ENCODE assay signal across 27 cellular contexts in the genomic region with DNA sequence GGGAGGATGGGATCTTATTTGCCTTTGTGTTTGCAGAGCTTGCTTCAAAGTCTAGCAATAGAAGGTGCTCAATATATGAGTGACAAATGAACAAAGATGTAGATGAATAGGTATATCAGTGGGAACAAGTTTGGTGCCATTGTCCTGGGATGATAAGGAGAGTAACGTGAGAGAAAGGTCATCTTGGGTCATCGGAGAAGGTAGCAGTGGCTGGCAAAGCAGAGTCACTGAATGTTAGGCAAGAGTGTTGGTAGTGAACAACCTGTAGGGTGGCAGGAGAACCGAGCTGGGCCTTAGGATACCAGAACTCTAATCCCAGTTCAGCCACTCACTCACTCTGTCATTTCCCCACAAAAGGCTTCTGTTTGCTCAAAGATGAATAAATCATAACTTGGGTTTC.
"Had no signal": no experiment of that assay in that cellular context is flagged by ENCODE, and none has a peak within 500 bp of the region (broad histone marks: within the 10 kb centered on the region; RNA-seq: fewer than 3 reads in every experiment).

No MANE protein-coding gene starts in this region.

- H3K27me3 ChIP-seq: colonic mucosa, foreskin keratinocyte, gastrocnemius medialis, gastroesophageal sphincter, heart left ventricle had no signal

- H3K4me3 Mint-ChIP-seq: dendritic cell treated with granulocyte-macrophage colony-stimulating factor and Interleukin-4, amounts not matched to agents 40 ng/mL and 50 ng/mL, for 4 days; effector memory CD8-positive, alpha-beta T cell; endodermal cell had no signal

- H3K27ac Mint-ChIP-seq: dendritic cell treated with granulocyte-macrophage colony-stimulating factor and Interleukin-4, amounts not matched to agents 40 ng/mL and 50 ng/mL, for 4 days; effector memory CD8-positive, alpha-beta T cell; endodermal cell had no signal

- ATAC-seq: effector memory CD8-positive, alpha-beta T cell; esophagus mucosa; foreskin keratinocyte; gastrocnemius medialis; gastroesophageal sphincter; heart left ventricle; heart right ventricle had no signal

- H3K36me3 ChIP-seq: colonic mucosa, esophagus squamous epithelium, gastrocnemius medialis, gastroesophageal sphincter, heart left ventricle, heart right ventricle had no signal

- H3K9me3 ChIP-seq: colonic mucosa, esophagus squamous epithelium, gastrocnemius medialis, gastroesophageal sphincter, heart left ventricle, heart right ventricle had no signal

- FAIRE-seq: colon, endometrium, endothelial cell of umbilical vein, frontal cortex had no signal

- DNase-seq: colonic mucosa; cortex of kidney; dermis blood vessel endothelial cell; dorsolateral prefrontal cortex; effector CD4-positive, alpha-beta T cell; effector CD8-positive, alpha-beta T cell; effector memory CD4-positive, alpha-beta T cell; effector memory CD8-positive, alpha-beta T cell; endodermal cell; esophagus squamous epithelium; foreskin fibroblast; foreskin keratinocyte; foreskin melanocyte; gastrocnemius medialis; glutamatergic neuron; head of caudate nucleus; heart left ventricle; heart right ventricle had no signal

- H3K27ac ChIP-seq: colonic mucosa, coronary artery, dorsolateral prefrontal cortex, epithelial cell of prostate, esophagus squamous epithelium, foreskin keratinocyte, gastrocnemius medialis, gastroesophageal sphincter, heart left ventricle, heart right ventricle had no signal

- H3K4me1 ChIP-seq: colonic mucosa had no signal

- H3K4me3 ChIP-seq: colonic mucosa, coronary artery, dorsolateral prefrontal cortex, esophagus squamous epithelium, gastrocnemius medialis, gastroesophageal sphincter, heart left ventricle, heart right ventricle had no signal

- H3K9me3 Mint-ChIP-seq: dendritic cell treated with granulocyte-macrophage colony-stimulating factor and Interleukin-4, amounts not matched to agents 40 ng/mL and 50 ng/mL, for 4 days; effector memory CD8-positive, alpha-beta T cell; endodermal cell had no signal
